15 cellular contexts compared by ENCODE assay signal in genomic region chr2:226220511-226220910, GRCh38.
A peak's percentile ranks its signal among the peaks of the same experiment; 100 is the strongest.
DNase-seq lines count a peak whose midpoint lies in the region; ATAC-seq and TF ChIP-seq lines count a peak whose summit lies in the region.
"Had no signal": no experiment of that assay in that cellular context is flagged by ENCODE, and none has a peak within 500 bp of the region (broad histone marks: within the 10 kb centered on the region; RNA-seq: fewer than 3 reads in every experiment).

No MANE protein-coding gene starts in this region.

- intact Hi-C loops in PC-3 (cut with micrococcal nuclease): no loop called here
- intact Hi-C loops in right lobe of liver (cut with DNase I): no loop called here

- POLR2A ChIA-PET in PC-3 (lab: Charles Lee; ENCODE audit: unreplicated experiment): no interaction called here

- no peaks in the 10 kb centered on the region for H4K20me1 ChIP-seq in PC-3 (ENCODE audit: low read length)

- TF ChIP-seq CTCF in PC-3 (conservative IDR thresholded peaks at IDR 0.05; ENCODE audit: low read depth, low read length) (no peak), right lobe of liver (IDR thresholded peaks at IDR 0.05) (no peak)

- H3K4me2 ChIP-seq in PC-3 (ENCODE audit: low read length): no peak overlapping the region

- ATAC-seq in PC-3: peak; percentile 49
- ATAC-seq in right lobe of liver: no peak
- no peak for ATAC-seq in GM18867 (IDR thresholded peaks at IDR 0.05; ENCODE audit: unreplicated experiment)

- DNase-seq in ELR (ENCODE audit: low read depth) (peak; percentile 5), HT-29 (ENCODE audit: low spot score) (peak; percentile 12), PC-3 (peak; percentile 33), renal cortical epithelial cell (ENCODE audit: low read depth) (peak; percentile 46), right lobe of liver (no peak), NCI-H2107 (lab: John Stamatoyannopoulos, UW) (no peak)
- DNase-seq: C1 segment of cervical spinal cord; Calu3; CD4-positive, alpha-beta T cell; DMS79; EL; GDM1; HFFc6 had no signal

- H3K9ac ChIP-seq in PC-3 (ENCODE audit: low read length): no peak overlapping the region

- H3K4me1 ChIP-seq in PC-3 (ENCODE audit: insufficient read depth, low read length) (peaks cover 8% of the 10 kb centered on the region; the same call in 1 of the 2 replicates), right lobe of liver (no peaks in the 10 kb centered on the region)
- H3K4me1 ChIP-seq: HAP-1 had no signal

- no peaks in the 10 kb centered on the region for H3K9me2 ChIP-seq in PC-3 (replicated peaks; ENCODE audit: low read length)

- CTCF ChIA-PET in PC-3 (lab: Charles Lee): no interaction called here

- H3K9me3 ChIP-seq in PC-3 (ENCODE audit: low read length) (no peaks in the 10 kb centered on the region), right lobe of liver (no peaks in the 10 kb centered on the region)
- H3K9me3 ChIP-seq: HAP-1 had no signal

- no peak overlapping the region for H2AFZ ChIP-seq in PC-3 (ENCODE audit: low read length)

- H3K27me3 ChIP-seq in PC-3 (ENCODE audit: low read length): no peaks in the 10 kb centered on the region
- no peaks in the 10 kb centered on the region for H3K27me3 ChIP-seq in right lobe of liver

- no peaks in the 10 kb centered on the region for H3K79me2 ChIP-seq in PC-3 (ENCODE audit: low read length)

- no TSS peak for BruUV-seq in PC-3 (replicated peaks; lab: Mats Ljungman, UMichigan)

- peak overlapping the region; percentile 27; the same call in 1 of the 2 replicates for H3K27ac ChIP-seq in PC-3 (ENCODE audit: low read length)
- no peak overlapping the region for H3K27ac ChIP-seq in right lobe of liver

- no peak overlapping the region for H3K4me3 ChIP-seq in PC-3 (ENCODE audit: low read length)
- H3K4me3 ChIP-seq in right lobe of liver: no peak overlapping the region
- H3K4me3 ChIP-seq: HAP-1 had no signal

- no peak for TF ChIP-seq POLR2A in right lobe of liver (IDR thresholded peaks at IDR 0.05)

- H3F3A ChIP-seq in PC-3 (ENCODE audit: low read length, unreplicated experiment): no peaks in the 10 kb centered on the region

- H3K36me3 ChIP-seq in PC-3 (ENCODE audit: low read depth, low read length) (no peaks in the 10 kb centered on the region), right lobe of liver (no peaks in the 10 kb centered on the region)
- H3K36me3 ChIP-seq: HAP-1 had no signal

- WGBS in right lobe of liver (ENCODE audit: insufficient coverage, low coverage, low lambda C conversion rate, missing lambda C conversion rate): 64% methylated on average over 3 of the region's 3 CpGs

Comparison
In these comparisons a context has a peak if more than half of its experiments do, and no peak if none do; other contexts are left out.
1. DNase-seq: peak in ELR (single experiment), HT-29 (single experiment), PC-3 (single experiment) and renal cortical epithelial cell (single experiment); none in right lobe of liver (0 of 3) and NCI-H2107 (single experiment).